ENCODE assay signal across 22 cellular contexts in genomic region chr16:4891097-4891885, GRCh38. TPM values are rescaled to one million over a fixed set of nuclear protein-coding genes. Genes with fewer than 3 reads are reported as not detected.
DNase-seq lines count a peak whose midpoint lies in the region; ATAC-seq and TF ChIP-seq lines count a peak whose summit lies in the region.
"Had no signal": no experiment of that assay in that cellular context is flagged by ENCODE, and none has a peak within 500 bp of the region (broad histone marks: within the 10 kb centered on the region; RNA-seq: fewer than 3 reads in every experiment).

No MANE protein-coding gene starts in this region.

- peaks cover 87% of the 10 kb centered on the region for H3K36me3 Mint-ChIP-seq in Calu3 (ENCODE audit: insufficient read depth, unreplicated experiment)

- no peak overlapping the region for H3K27ac ChIP-seq in IMR-90 (ENCODE audit: insufficient read depth, low read length)
- H3K27ac ChIP-seq: A549, GM23248, KMS-11, SK-N-MC had no signal

- no peaks in the 10 kb centered on the region for H3K9me3 Mint-ChIP-seq in Calu3 (ENCODE audit: low read depth, unreplicated experiment)
- H3K9me3 Mint-ChIP-seq: CD8-positive, alpha-beta T cell had no signal

- dilution Hi-C loops in IMR-90 (cut with HindIII; ENCODE audit: low sequenced_read_pairs, unreplicated experiment), result no loop called here

- H2AFZ ChIP-seq in IMR-90 (replicated peaks; ENCODE audit: low read length, poor library complexity), result peak overlapping the region; percentile 37
- H2AFZ ChIP-seq: GM23248 had no signal

- no peak overlapping the region for H2BK5ac ChIP-seq in IMR-90 (ENCODE audit: low read depth, low read length, poor library complexity, severe bottlenecking)

- no peak overlapping the region for H2AK5ac ChIP-seq in IMR-90 (ENCODE audit: low read depth, low read length)

- no peak for ATAC-seq in IMR-90 (ENCODE audit: low read depth)
- ATAC-seq in sciatic nerve, result peak; percentile 4
- no peak for ATAC-seq in GM19035 (IDR thresholded peaks at IDR 0.05; ENCODE audit: unreplicated experiment)
- ATAC-seq: A549; CD8-positive, alpha-beta T cell had no signal

- H3K9me3 ChIP-seq in IMR-90 (ENCODE audit: control insufficient read depth, insufficient read depth, low read length), result no peaks in the 10 kb centered on the region
- H3K9me3 ChIP-seq: A549, Caco-2 had no signal

- intact Hi-C loops in Calu3 (cut with micrococcal nuclease; ENCODE audit: unreplicated experiment), result no loop called here
- intact Hi-C loops in IMR-90 (cut with micrococcal nuclease), result no loop called here
- intact Hi-C loops in sciatic nerve (cut with DNase I), result no loop called here

- H3K79me1 ChIP-seq in IMR-90 (ENCODE audit: low read depth in 1 of 2, low read length in 2 of 2), result no peaks in the 10 kb centered on the region

- H3K27ac Mint-ChIP-seq in Calu3 (ENCODE audit: unreplicated experiment), result no peak overlapping the region
- H3K27ac Mint-ChIP-seq: CD8-positive, alpha-beta T cell had no signal

- H4K5ac ChIP-seq in IMR-90 (ENCODE audit: low read depth, low read length), result no peak overlapping the region

- no peak overlapping the region for H2BK20ac ChIP-seq in IMR-90 (ENCODE audit: low read depth, low read length)

- no peak overlapping the region for H4K91ac ChIP-seq in IMR-90 (ENCODE audit: insufficient read depth, low read depth, low read length)

- no peaks in the 10 kb centered on the region; the same call in 1 of the 2 replicates for H4K20me1 ChIP-seq in IMR-90 (ENCODE audit: insufficient read depth, low read length)

- H3K4me3 ChIP-seq in IMR-90 (ENCODE audit: insufficient read depth, low read depth, low read length), result no peak overlapping the region
- H3K4me3 ChIP-seq: A549, GM23248, SK-N-MC had no signal

- H2BK120ac ChIP-seq in IMR-90 (ENCODE audit: low read depth, low read length), result no peak overlapping the region

- no peaks in the 10 kb centered on the region for H3K4me1 Mint-ChIP-seq in Calu3 (ENCODE audit: low read depth, unreplicated experiment)

- TF ChIP-seq CTCF in Calu3 (IDR thresholded peaks at IDR 0.05; ENCODE audit: unreplicated experiment) (no peak), IMR-90 (conservative IDR thresholded peaks at IDR 0.05; ENCODE audit: low read depth, low read length) (no peak)

- no peak for TF ChIP-seq POLR2A in IMR-90 (IDR thresholded peaks at IDR 0.05; ENCODE audit: low read depth, low read length)

- H3K36me3 ChIP-seq in IMR-90 (ENCODE audit: control insufficient read depth, insufficient read depth, low read length), result peaks cover 9% of the 10 kb centered on the region

- 91% methylated on average over 9 of the region's 16 CpGs; no CpG with 5 or more reads in 1 of the 2 experiments for WGBS in IMR-90 (ENCODE audit: extremely low coverage in 2 of 2, insufficient read length in 1 of 2), 2 experiments

- in situ Hi-C loops in IMR-90 (cut with MboI; ENCODE audit: low sequenced_read_pairs), result no loop called here

- no peaks in the 10 kb centered on the region for H3K27me3 ChIP-seq in IMR-90 (ENCODE audit: control insufficient read depth, insufficient read depth, low read length)

- POLR2A ChIA-PET in IMR-90 (lab: Charles Lee; ENCODE audit: unreplicated experiment), result no interaction called here

- no peak overlapping the region for H3K14ac ChIP-seq in IMR-90 (replicated peaks; ENCODE audit: low read depth, low read length)

- no peak overlapping the region for H3K23ac ChIP-seq in IMR-90 (ENCODE audit: low read depth, low read length)

- H3K4me2 ChIP-seq in IMR-90 (ENCODE audit: low read depth, low read length), result no peak overlapping the region
- H3K4me2 ChIP-seq: A549, KMS-11 had no signal

- H2BK15ac ChIP-seq in IMR-90 (ENCODE audit: low read depth, low read length), result no peak overlapping the region

- H3K56ac ChIP-seq in IMR-90 (ENCODE audit: extremely low read depth, insufficient read depth, low read length), result no peak overlapping the region

- H3K18ac ChIP-seq in IMR-90 (ENCODE audit: low read depth, low read length), result no peak overlapping the region

- H3K4me3 Mint-ChIP-seq in Calu3 (ENCODE audit: low read depth, unreplicated experiment), result no peak overlapping the region
- H3K4me3 Mint-ChIP-seq: CD8-positive, alpha-beta T cell had no signal

- H2AK9ac ChIP-seq in IMR-90 (replicated peaks; ENCODE audit: low read depth, low read length, poor library complexity), result no peak overlapping the region

- no peak for TF ChIP-seq RAD21 in IMR-90 (IDR thresholded peaks at IDR 0.05; ENCODE audit: low read length)

- no peak for DNase-seq in Calu3
- DNase-seq in IMR-90, result no peak
- DNase-seq in foreskin melanocyte, result peak; percentile 66
- DNase-seq in sciatic nerve (ENCODE audit: low spot score), result no peak
- DNase-seq in NOMO-1 treated with DMSO at 0.1 percent for 48 hours (lab: John Stamatoyannopoulos, UW; ENCODE audit: unreplicated experiment), result no peak
- DNase-seq in amygdala (lab: John Stamatoyannopoulos, UW), result no peak
- DNase-seq: C1 segment of cervical spinal cord; Caco-2; CD8-positive, alpha-beta T cell; DMS 273 treated with DMSO at 0.1 percent for 48 hours; EL; GF-D8; MM.1S; NCI-H2029; NCI-H446 treated with DMSO at 0.1 percent for 48 hours; NCI-H526; NK-92 treated with Interleukin-12 subunit alpha and Interleukin-12 subunit beta, amount 100 ng/mL, for 24 hours had no signal

- H4K8ac ChIP-seq in IMR-90 (ENCODE audit: low read depth in 2 of 2, low read length in 2 of 2), result no peak overlapping the region

- H3K27me3 Mint-ChIP-seq in Calu3 (ENCODE audit: unreplicated experiment), result no peaks in the 10 kb centered on the region

- peaks cover 8% of the 10 kb centered on the region for H3K4me1 ChIP-seq in IMR-90 (ENCODE audit: control insufficient read depth, insufficient read depth, low read length)
- H3K4me1 ChIP-seq: A549, Caco-2 had no signal

- H3K9ac ChIP-seq in IMR-90 (ENCODE audit: low read depth, low read length), result no peak overlapping the region
- H3K9ac ChIP-seq: GM23248, KMS-11 had no signal

- H3K9me1 ChIP-seq in IMR-90 (ENCODE audit: insufficient read depth, low read length), result peaks cover 2% of the 10 kb centered on the region; the same call in 1 of the 2 replicates

- no peak overlapping the region for H3K4ac ChIP-seq in IMR-90 (ENCODE audit: low read depth, low read length)

- BruUV-seq in Calu3 (replicated peaks; lab: Mats Ljungman, UMichigan) (TSS peak; percentile 10), IMR-90 (replicated peaks; lab: Mats Ljungman, UMichigan) (no TSS peak)

- CTCF ChIA-PET in Calu3 (lab: Charles Lee) (interaction anchor here (0.7 kb wide), 1 partner anchor 15 kb away, joined by 5 read pairs; no protein-coding TSS in a partner anchor), IMR-90 (lab: Yijun Ruan, JAX) (interaction anchor here (0.7 kb wide), 1 partner anchor 28 kb away, joined by 3 read pairs; no protein-coding TSS in a partner anchor)

TF ChIP-seq in IMR-90, 13 proteins besides CTCF, POLR2A, EP300 and RAD21:
- TF ChIP-seq RFX5 (IDR thresholded peaks at IDR 0.05; ENCODE audit: low read depth, low read length) (no peak), NFE2L2 (IDR thresholded peaks at IDR 0.05; ENCODE audit: low read depth, low read length) (no peak), MXI1 (IDR thresholded peaks at IDR 0.05; ENCODE audit: borderline replicate concordance, low read depth, low read length) (no peak), RCOR1 (IDR thresholded peaks at IDR 0.05; ENCODE audit: insufficient replicate concordance, low read length) (no peak), ELK1 (IDR thresholded peaks at IDR 0.05; ENCODE audit: borderline replicate concordance, low read depth, low read length) (no peak), MAFK (IDR thresholded peaks at IDR 0.05; ENCODE audit: low read depth, low read length) (no peak), BHLHE40 (IDR thresholded peaks at IDR 0.05; ENCODE audit: low read depth, low read length) (no peak), USF2 (IDR thresholded peaks at IDR 0.05; ENCODE audit: low read depth, low read length) (no peak), CEBPB (IDR thresholded peaks at IDR 0.05; ENCODE audit: low read depth, low read length) (no peak), CHD1 (IDR thresholded peaks at IDR 0.05; ENCODE audit: low read depth, low read length) (no peak), FOS (IDR thresholded peaks at IDR 0.05; ENCODE audit: low read depth, low read length) (no peak), SMC3 (IDR thresholded peaks at IDR 0.05; ENCODE audit: low read depth, low read length) (no peak), MAZ (IDR thresholded peaks at IDR 0.05; ENCODE audit: borderline replicate concordance, low read depth, low read length) (no peak)

RNA-seq across cellular contexts. Expression of gene UBN1, which starts 44.0 kb away (rescaled TPM):
- total RNA-seq in Calu3 (2022) (50.5 and 55.4 TPM in 2 replicates), IMR-90 (2012; rRNA removed) (5.7 and 7.8 TPM in 2 replicates), sciatic nerve (28.3 TPM)
- polyA plus RNA-seq in IMR-90 (2012; rRNA removed), result 12.9 and 16.3 TPM in 2 replicates
- polyA plus RNA-seq in IMR-90 (2012; cell fraction: cytosol; rRNA removed), result 7.6 and 8.8 TPM in 2 replicates
- 43.7 and 49.4 TPM in 2 replicates for polyA plus RNA-seq in IMR-90 (2012; cell fraction: nucleus; rRNA removed; ENCODE audit: low replicate concordance)

RNA-seq across cellular contexts. Expression of gene GLYR1, which starts 44.2 kb away (rescaled TPM):
- total RNA-seq in Calu3 (2022) (158 and 159 TPM in 2 replicates), IMR-90 (2012; rRNA removed) (26.0 and 27.8 TPM in 2 replicates), sciatic nerve (69.9 TPM)
- 53.2 and 54.2 TPM in 2 replicates for polyA plus RNA-seq in IMR-90 (2012; rRNA removed)
- 28.8 and 39.4 TPM in 2 replicates for polyA plus RNA-seq in IMR-90 (2012; cell fraction: cytosol; rRNA removed)
- polyA plus RNA-seq in IMR-90 (2012; cell fraction: nucleus; rRNA removed; ENCODE audit: low replicate concordance), result 63.0 and 63.9 TPM in 2 replicates

RNA-seq across cellular contexts. Expression of gene PPL, which starts 45.7 kb away (rescaled TPM):
- total RNA-seq in Calu3 (2022), result 75.0 and 104 TPM in 2 replicates
- total RNA-seq in IMR-90 (2012; rRNA removed), result 0.28 and 0.36 TPM in 2 replicates
- polyA plus RNA-seq in IMR-90 (2012; rRNA removed), result 0.19 and 0.34 TPM in 2 replicates
- 0.10 and 0.38 TPM in 2 replicates for polyA plus RNA-seq in IMR-90 (2012; cell fraction: cytosol; rRNA removed)
- polyA plus RNA-seq in IMR-90 (2012; cell fraction: nucleus; rRNA removed; ENCODE audit: low replicate concordance), result 1.4 and 2.1 TPM in 2 replicates
- total RNA-seq in sciatic nerve, result 85.1 TPM
- total RNA-seq: CD8-positive, alpha-beta T cell had no signal

Comparison
In these comparisons a context has a peak if more than half of its experiments do, and no peak if none do; other contexts are left out.
1. RNA of gene PPL, which starts 45.7 kb away (total RNA-seq): 85.1 TPM in sciatic nerve (single experiment) and 75.0 to 104 TPM in Calu3; 0.28 to 0.36 TPM in IMR-90; every median in the first group is over 10 times any median in the second.